8 cellular contexts compared by ENCODE assay signal in genomic region chr2:34096552-34097171, GRCh38.
DNase-seq lines count a peak whose midpoint lies in the region; ATAC-seq lines count a peak whose summit lies in the region.

No MANE protein-coding gene starts in this region.

- H3K36me3 ChIP-seq in Karpas-422 (ENCODE audit: insufficient read depth, low read length): no peaks in the 10 kb centered on the region

- peak; percentile 83 for ATAC-seq in GM21529 (IDR thresholded peaks at IDR 0.05; ENCODE audit: unreplicated experiment)
- ATAC-seq in left lobe of liver: peak; percentile 94
- no peak for ATAC-seq in stimulated activated effector memory CD8-positive, alpha-beta T cell treated with anti-CD3 and anti-CD28 coated beads, Interleukin-12 subunit alpha, Interleukin-12 subunit beta, amount 100 ng/mL, for 72 hours

- no peaks in the 10 kb centered on the region for H3K9me2 ChIP-seq in Karpas-422 (replicated peaks; ENCODE audit: insufficient read depth, low read length)

- peak; percentile 1 for DNase-seq in NK-92 treated with Interleukin-12 subunit alpha and Interleukin-12 subunit beta, amount 100 ng/mL, for 24 hours (lab: John Stamatoyannopoulos, UW)
- DNase-seq in NK-92 (lab: John Stamatoyannopoulos, UW; ENCODE audit: unreplicated experiment) (no peak), Karpas-422 (peak; percentile 84), SW 1271 (lab: John Stamatoyannopoulos, UW) (peak; percentile 1 to 63), left lobe of liver (ENCODE audit: low spot score) (peak; percentile 49)
- DNase-seq in central memory CD4-positive, alpha-beta T cell: peak; percentile 17
- peak; percentile 4 to 57 for DNase-seq in stimulated activated effector memory CD8-positive, alpha-beta T cell treated with anti-CD3 and anti-CD28 coated beads, Interleukin-12 subunit alpha, Interleukin-12 subunit beta, amount 100 ng/mL, for 72 hours (ENCODE audit: low spot score in 2 of 2)

- no peak overlapping the region for H3K4me3 Mint-ChIP-seq in stimulated activated effector memory CD8-positive, alpha-beta T cell treated with anti-CD3 and anti-CD28 coated beads, Interleukin-12 subunit alpha, Interleukin-12 subunit beta, amount 100 ng/mL, for 72 hours

- no peak overlapping the region for H2AFZ ChIP-seq in Karpas-422 (ENCODE audit: low read length)

- no peaks in the 10 kb centered on the region for H3K79me2 ChIP-seq in Karpas-422 (ENCODE audit: low read length)

- no peaks in the 10 kb centered on the region for H3K9me3 Mint-ChIP-seq in stimulated activated effector memory CD8-positive, alpha-beta T cell treated with anti-CD3 and anti-CD28 coated beads, Interleukin-12 subunit alpha, Interleukin-12 subunit beta, amount 100 ng/mL, for 72 hours

- no peaks in the 10 kb centered on the region for H3K4me1 ChIP-seq in Karpas-422 (ENCODE audit: low read length)

- no peak overlapping the region for H3K4me3 ChIP-seq in Karpas-422 (ENCODE audit: low read length)

- no peak overlapping the region for H3K4me2 ChIP-seq in Karpas-422 (ENCODE audit: low read depth, low read length, poor library complexity, severe bottlenecking)

- H3K27me3 ChIP-seq in Karpas-422 (ENCODE audit: low read length): no peaks in the 10 kb centered on the region

- no peaks in the 10 kb centered on the region for H3K9me3 ChIP-seq in Karpas-422 (ENCODE audit: low read length)

- H3K9ac ChIP-seq in Karpas-422 (ENCODE audit: low read length): no peak overlapping the region

- H4K20me1 ChIP-seq in Karpas-422 (ENCODE audit: insufficient read depth, low read depth, low read length): no peaks in the 10 kb centered on the region

- no peak overlapping the region for H3K27ac ChIP-seq in Karpas-422 (ENCODE audit: low read length)

- no peaks in the 10 kb centered on the region for H3K4me1 Mint-ChIP-seq in stimulated activated effector memory CD8-positive, alpha-beta T cell treated with anti-CD3 and anti-CD28 coated beads, Interleukin-12 subunit alpha, Interleukin-12 subunit beta, amount 100 ng/mL, for 72 hours

- H3K36me3 Mint-ChIP-seq in stimulated activated effector memory CD8-positive, alpha-beta T cell treated with anti-CD3 and anti-CD28 coated beads, Interleukin-12 subunit alpha, Interleukin-12 subunit beta, amount 100 ng/mL, for 72 hours: no peaks in the 10 kb centered on the region

- H3K27ac Mint-ChIP-seq in stimulated activated effector memory CD8-positive, alpha-beta T cell treated with anti-CD3 and anti-CD28 coated beads, Interleukin-12 subunit alpha, Interleukin-12 subunit beta, amount 100 ng/mL, for 72 hours: no peak overlapping the region
